In the genomic region with DNA sequence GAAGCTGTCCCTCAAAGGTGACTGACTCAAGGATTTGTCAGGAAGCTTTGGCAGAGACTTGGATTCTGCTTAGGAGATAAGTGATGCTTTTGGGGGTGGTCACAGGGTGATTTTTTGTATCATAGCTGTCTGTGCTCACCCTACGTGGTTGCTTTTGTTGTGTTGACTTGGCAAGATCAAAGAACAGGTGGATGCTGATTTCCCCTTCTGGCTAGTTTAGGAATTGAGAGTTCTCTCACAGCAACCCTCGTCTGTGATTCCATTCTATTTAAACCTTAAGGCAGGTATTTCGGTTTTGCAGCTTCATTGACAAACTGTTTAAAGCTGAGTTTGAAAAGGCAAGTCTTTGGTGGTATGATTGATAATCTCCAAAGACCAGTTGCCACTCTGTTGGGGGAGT, we compare ENCODE assay signal across 22 cellular contexts. TPM values are rescaled to one million over a fixed set of nuclear protein-coding genes. Genes with fewer than 3 reads are reported as not detected.
DNase-seq lines count a peak whose midpoint lies in the region; ATAC-seq and TF ChIP-seq lines count a peak whose summit lies in the region.
"Had no signal": no experiment of that assay in that cellular context is flagged by ENCODE, and none has a peak within 500 bp of the region (broad histone marks: within the 10 kb centered on the region; RNA-seq: fewer than 3 reads in every experiment).

No MANE protein-coding gene starts in this region.

- H4K20me1 ChIP-seq in DND-41 (ENCODE audit: insufficient read depth, low read length) (no peaks in the 10 kb centered on the region), Loucy (ENCODE audit: insufficient read depth, low read length, poor library complexity, severe bottlenecking) (no peaks in the 10 kb centered on the region), neural progenitor cell (ENCODE audit: low read depth) (no peaks in the 10 kb centered on the region)

- ATAC-seq in DND-41 (ENCODE audit: insufficient read depth, low read depth) (no peak), HG03342 (IDR thresholded peaks at IDR 0.05; ENCODE audit: unreplicated experiment) (no peak)
- ATAC-seq in natural killer cell treated with Interleukin-12 subunit alpha and Interleukin-12 subunit beta and Interleukin-15 and Interleukin-18, amount 100 ng/mL, for 72 hours: no peak
- ATAC-seq: body of pancreas, psoas muscle had no signal

- H3K9ac ChIP-seq in DND-41 (ENCODE audit: low read depth, low read length) (peak overlapping the region; percentile 39; the same call in 1 of the 2 replicates), Loucy (ENCODE audit: low read depth, low read length, poor library complexity, severe bottlenecking) (no peak overlapping the region), neural progenitor cell (no peak overlapping the region)

- peaks cover 63% of the 10 kb centered on the region for H3K4me1 ChIP-seq in DND-41 (ENCODE audit: insufficient read depth, low read length)
- H3K4me1 ChIP-seq in Loucy (ENCODE audit: insufficient read depth, low read length, poor library complexity, severe bottlenecking): peaks cover 56% of the 10 kb centered on the region
- H3K4me1 ChIP-seq in neural progenitor cell: peaks cover 8% of the 10 kb centered on the region

- H3K9me2 ChIP-seq in Loucy (replicated peaks; ENCODE audit: low read depth, low read length): no peaks in the 10 kb centered on the region

- H3K36me3 Mint-ChIP-seq in dendritic cell treated with granulocyte-macrophage colony-stimulating factor and Interleukin-4, amounts not matched to agents 40 ng/mL and 50 ng/mL, for 4 days (ENCODE audit: low read depth): peaks cover 7% of the 10 kb centered on the region
- H3K36me3 Mint-ChIP-seq in natural killer cell treated with Interleukin-12 subunit alpha and Interleukin-12 subunit beta and Interleukin-15 and Interleukin-18, amount 100 ng/mL, for 72 hours: peaks cover 6% of the 10 kb centered on the region
- H3K36me3 Mint-ChIP-seq in neural progenitor cell: no peaks in the 10 kb centered on the region

- no peak overlapping the region for H3K4me3 Mint-ChIP-seq in dendritic cell treated with granulocyte-macrophage colony-stimulating factor and Interleukin-4, amounts not matched to agents 40 ng/mL and 50 ng/mL, for 4 days
- H3K4me3 Mint-ChIP-seq in natural killer cell treated with Interleukin-12 subunit alpha and Interleukin-12 subunit beta and Interleukin-15 and Interleukin-18, amount 100 ng/mL, for 72 hours: peak overlapping the region; percentile 99
- no peak overlapping the region for H3K4me3 Mint-ChIP-seq in neural progenitor cell
- H3K4me3 Mint-ChIP-seq: HFFc6, nephron had no signal

- H3K79me2 ChIP-seq in DND-41 (ENCODE audit: insufficient read depth, low read length) (peaks cover 41% of the 10 kb centered on the region), Loucy (ENCODE audit: insufficient read depth, low read length) (peaks cover 46% of the 10 kb centered on the region), neural progenitor cell (ENCODE audit: low read depth) (peaks cover 3% of the 10 kb centered on the region)

- H3K36me3 ChIP-seq in DND-41 (ENCODE audit: insufficient read depth, low read length) (no peaks in the 10 kb centered on the region), Loucy (ENCODE audit: insufficient read depth, low read length) (no peaks in the 10 kb centered on the region), neural progenitor cell (no peaks in the 10 kb centered on the region)
- H3K36me3 ChIP-seq: gastroesophageal sphincter had no signal

- DNase-seq in DND-41: peak; percentile 42
- DNase-seq in natural killer cell treated with Interleukin-12 subunit alpha and Interleukin-12 subunit beta and Interleukin-15 and Interleukin-18, amount 100 ng/mL, for 72 hours (ENCODE audit: low spot score): no peak
- no peak for DNase-seq in DMS114 treated with DMSO at 0.1 percent for 48 hours (lab: John Stamatoyannopoulos, UW; ENCODE audit: unreplicated experiment)
- DNase-seq in neural progenitor cell (ENCODE audit: low spot score): no peak
- DNase-seq: activated CD4-positive, CD25-positive, alpha-beta regulatory T cell; activated CD8-positive, alpha-beta memory T cell treated with anti-CD3 and anti-CD28 coated beads, Interleukin-2, amount 10 ng/mL, durations not matched to agents 7 days and 5 days; AML-193; body of pancreas; DMS153; erythroblast; HFFc6; NCI-H1930; NCI-H510A; psoas muscle; SHP77; testis had no signal

- peaks cover 4% of the 10 kb centered on the region for H3F3A ChIP-seq in Loucy (ENCODE audit: low read depth)
- no peaks in the 10 kb centered on the region for H3F3A ChIP-seq in neural progenitor cell (ENCODE audit: low read depth)

- no peaks in the 10 kb centered on the region for H3K9me3 ChIP-seq in DND-41 (ENCODE audit: insufficient read depth, low read length, severe bottlenecking)
- no peaks in the 10 kb centered on the region for H3K9me3 ChIP-seq in Loucy (ENCODE audit: insufficient read depth, low read depth, low read length)
- H3K9me3 ChIP-seq in neural progenitor cell (ENCODE audit: low read depth): no peaks in the 10 kb centered on the region
- H3K9me3 ChIP-seq: body of pancreas, gastroesophageal sphincter, psoas muscle, testis had no signal

- H3K27ac Mint-ChIP-seq in dendritic cell treated with granulocyte-macrophage colony-stimulating factor and Interleukin-4, amounts not matched to agents 40 ng/mL and 50 ng/mL, for 4 days: peak overlapping the region; percentile 87
- H3K27ac Mint-ChIP-seq in natural killer cell treated with Interleukin-12 subunit alpha and Interleukin-12 subunit beta and Interleukin-15 and Interleukin-18, amount 100 ng/mL, for 72 hours: peak overlapping the region; percentile 98 to 99
- H3K27ac Mint-ChIP-seq in neural progenitor cell: no peak overlapping the region
- H3K27ac Mint-ChIP-seq: HFFc6, nephron had no signal

- H3K4me3 ChIP-seq in DND-41 (ENCODE audit: low read depth in 1 of 2, low read length in 2 of 2): no peak overlapping the region
- H3K4me3 ChIP-seq in Loucy (ENCODE audit: low read length, poor library complexity, severe bottlenecking): no peak overlapping the region
- no peak overlapping the region for H3K4me3 ChIP-seq in neural progenitor cell
- H3K4me3 ChIP-seq: body of pancreas, gastroesophageal sphincter, lung, psoas muscle, testis had no signal

- no peaks in the 10 kb centered on the region for H3K9me3 Mint-ChIP-seq in dendritic cell treated with granulocyte-macrophage colony-stimulating factor and Interleukin-4, amounts not matched to agents 40 ng/mL and 50 ng/mL, for 4 days
- H3K9me3 Mint-ChIP-seq in natural killer cell treated with Interleukin-12 subunit alpha and Interleukin-12 subunit beta and Interleukin-15 and Interleukin-18, amount 100 ng/mL, for 72 hours: no peaks in the 10 kb centered on the region
- H3K9me3 Mint-ChIP-seq in neural progenitor cell: no peaks in the 10 kb centered on the region
- H3K9me3 Mint-ChIP-seq: HFFc6, nephron had no signal

- peak overlapping the region; percentile 97 for H3K27ac ChIP-seq in DND-41 (ENCODE audit: low read length)
- no peak overlapping the region for H3K27ac ChIP-seq in neural progenitor cell
- H3K27ac ChIP-seq: gastroesophageal sphincter, psoas muscle, testis had no signal

- H3K4me1 Mint-ChIP-seq in dendritic cell treated with granulocyte-macrophage colony-stimulating factor and Interleukin-4, amounts not matched to agents 40 ng/mL and 50 ng/mL, for 4 days (ENCODE audit: low read depth): peaks cover 94% of the 10 kb centered on the region
- H3K4me1 Mint-ChIP-seq in natural killer cell treated with Interleukin-12 subunit alpha and Interleukin-12 subunit beta and Interleukin-15 and Interleukin-18, amount 100 ng/mL, for 72 hours (ENCODE audit: low read depth in 2 of 2): peaks cover 81 to 92% of the 10 kb centered on the region in 2 donors
- peaks cover 32% of the 10 kb centered on the region for H3K4me1 Mint-ChIP-seq in neural progenitor cell

- intact Hi-C loops in dendritic cell treated with granulocyte-macrophage colony-stimulating factor and Interleukin-4, amounts not matched to agents 40 ng/mL and 50 ng/mL, for 4 days (cut with micrococcal nuclease): loop anchor here (5.0 kb wide), 1 partner anchor 40 kb away; no protein-coding TSS in a partner anchor

- H3K27me3 Mint-ChIP-seq in dendritic cell treated with granulocyte-macrophage colony-stimulating factor and Interleukin-4, amounts not matched to agents 40 ng/mL and 50 ng/mL, for 4 days: no peaks in the 10 kb centered on the region
- H3K27me3 Mint-ChIP-seq in natural killer cell treated with Interleukin-12 subunit alpha and Interleukin-12 subunit beta and Interleukin-15 and Interleukin-18, amount 100 ng/mL, for 72 hours: no peaks in the 10 kb centered on the region
- no peaks in the 10 kb centered on the region for H3K27me3 Mint-ChIP-seq in neural progenitor cell (ENCODE audit: insufficient read depth, low read depth)
- H3K27me3 Mint-ChIP-seq: activated CD8-positive, alpha-beta memory T cell treated with anti-CD3 and anti-CD28 coated beads, Interleukin-2, amount 10 ng/mL, durations not matched to agents 7 days and 5 days had no signal

- H3K4me2 ChIP-seq in DND-41 (ENCODE audit: insufficient read depth, low read length) (peak overlapping the region; percentile 73), Loucy (ENCODE audit: low read depth, low read length, poor library complexity, severe bottlenecking) (no peak overlapping the region), neural progenitor cell (no peak overlapping the region)

- TF ChIP-seq CTCF in DND-41 (IDR thresholded peaks at IDR 0.05; ENCODE audit: borderline replicate concordance, extremely low read depth, low read length, poor library complexity, severe bottlenecking) (peak; percentile 37), Loucy (conservative IDR thresholded peaks at IDR 0.05; ENCODE audit: low read length) (peak; percentile 20; the same call in 1 of the 2 replicates), neural progenitor cell (IDR thresholded peaks at IDR 0.05) (no peak)

- no peak overlapping the region for H2AFZ ChIP-seq in DND-41 (ENCODE audit: low read depth, low read length)
- no peak overlapping the region for H2AFZ ChIP-seq in Loucy (ENCODE audit: low read length)
- H2AFZ ChIP-seq in neural progenitor cell (replicated peaks): no peak overlapping the region

- H3K27me3 ChIP-seq in DND-41 (ENCODE audit: insufficient read depth, low read length, poor library complexity) (no peaks in the 10 kb centered on the region), Loucy (ENCODE audit: insufficient read depth, low read length, poor library complexity, severe bottlenecking) (no peaks in the 10 kb centered on the region), neural progenitor cell (no peaks in the 10 kb centered on the region)
- H3K27me3 ChIP-seq: body of pancreas, gastroesophageal sphincter, testis had no signal

RNA-seq across cellular contexts. Expression of gene ARHGAP26, which starts 27.2 kb away (rescaled TPM):
- total RNA-seq in natural killer cell treated with Interleukin-12 subunit alpha and Interleukin-12 subunit beta and Interleukin-15 and Interleukin-18, amount 100 ng/mL, for 72 hours: 100 to 1,000 TPM; 109 to 110 TPM
- 7.0 and 14.5 TPM in 2 replicates for total RNA-seq in neural progenitor cell (ENCODE audit: low replicate concordance)
